8 cellular contexts compared by ENCODE assay signal in the genomic region with DNA sequence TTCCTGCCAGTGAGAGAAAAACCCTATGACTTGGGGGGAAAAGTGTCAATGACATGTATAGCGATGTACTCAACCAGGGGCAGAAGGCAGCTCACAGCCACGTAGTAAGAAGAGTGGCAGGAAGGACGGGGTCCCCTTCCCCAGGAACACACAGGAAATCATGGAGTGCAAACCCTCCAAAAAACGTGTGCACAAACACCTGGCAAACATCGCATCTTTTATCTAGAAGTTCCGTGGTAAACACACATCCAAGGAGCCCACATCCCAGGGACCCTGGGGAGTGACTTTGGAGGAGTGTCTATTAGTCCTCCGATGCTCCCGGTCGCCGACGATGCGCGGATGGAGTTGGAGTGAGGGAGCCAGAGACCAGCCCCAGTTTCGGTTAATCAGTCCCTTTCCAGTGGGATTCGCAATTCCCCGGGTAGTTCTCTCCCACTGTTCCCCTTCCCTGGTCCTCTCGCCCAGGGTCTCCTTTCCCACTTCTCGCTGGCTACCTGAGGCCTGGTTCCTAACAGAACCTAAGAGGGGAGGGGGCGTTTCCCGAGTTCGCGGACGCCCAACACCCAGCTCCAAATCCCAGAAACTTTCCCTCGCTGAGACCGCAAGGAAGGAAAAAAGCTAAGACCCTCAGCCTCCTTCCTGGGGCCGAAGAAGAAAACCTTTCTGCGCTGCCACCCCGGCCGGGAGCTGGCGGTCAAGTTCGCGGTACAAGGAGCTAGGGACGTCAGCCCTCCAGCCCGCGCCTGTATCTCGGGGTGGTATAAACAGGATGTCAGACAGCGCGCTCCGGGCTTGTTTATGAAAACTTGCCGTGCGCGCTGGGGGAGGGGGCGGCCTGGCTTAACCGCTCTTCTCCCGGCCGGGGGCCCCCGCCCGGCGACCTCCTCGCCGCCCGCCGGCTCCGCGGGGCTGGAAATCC. TPM values are rescaled to one million over a fixed set of nuclear protein-coding genes. Genes with fewer than 3 reads are reported as not detected.
DNase-seq lines count a peak whose midpoint lies in the region; TF ChIP-seq lines count a peak whose summit lies in the region.

No MANE protein-coding gene starts in this region.

- no peaks in the 10 kb centered on the region for H3K27me3 ChIP-seq in CD8-positive, alpha-beta memory T cell (ENCODE audit: insufficient read depth, low read length, poor library complexity, severe bottlenecking)
- H3K27me3 ChIP-seq in HL-60 (ENCODE audit: insufficient read depth, poor library complexity, severe bottlenecking) (peaks cover 2% of the 10 kb centered on the region), sigmoid colon (no peaks in the 10 kb centered on the region)

- no peak for TF ChIP-seq EP300 in sigmoid colon (IDR thresholded peaks at IDR 0.05)

- H3K4me1 ChIP-seq in CD8-positive, alpha-beta memory T cell (ENCODE audit: insufficient read depth, low read length): peaks cover 57% of the 10 kb centered on the region
- peaks cover 0 to 41% (median 32%) of the 10 kb centered on the region in 4 donors for H3K4me1 ChIP-seq in sigmoid colon

- H3K36me3 Mint-ChIP-seq in CD8-positive, alpha-beta memory T cell: peaks cover 0 to 18% (median 4%) of the 10 kb centered on the region in 3 donors

- peaks cover 17 to 65% (median 59%) of the 10 kb centered on the region in 3 donors for H3K4me1 Mint-ChIP-seq in CD8-positive, alpha-beta memory T cell

- POLR2A ChIA-PET in CD8-positive, alpha-beta memory T cell (lab: Charles Lee): interaction anchor here (0.6 to 2.0 kb wide), 14 partner anchors 12 to 138 kb away, joined by 3 to 27 read pairs (median 4); no protein-coding TSS in a partner anchor

- intact Hi-C loops in sigmoid colon (cut with DNase I): loop anchor here (2.0 to 5.0 kb wide), 5 partner anchors 37 to 182 kb away; a partner anchor contains a TSS

- H3K4me3 Mint-ChIP-seq in CD8-positive, alpha-beta memory T cell: peak overlapping the region; percentile 86 to 98 (median 92)

- H3K4me3 ChIP-seq in CD8-positive, alpha-beta memory T cell (ENCODE audit: low read length): peak overlapping the region; percentile 76
- H3K4me3 ChIP-seq in HL-60 (replicated peaks; ENCODE audit: insufficient read depth, low read length) (peak overlapping the region; percentile 72), sigmoid colon (peak overlapping the region; percentile 51 to 97 (median 82))

- WGBS in sigmoid colon, 2 donors: 1% methylated on average over 55 of the region's 55 CpGs

- CTCF ChIA-PET in CD8-positive, alpha-beta memory T cell (lab: Charles Lee): interaction anchor here (0.6 to 2.5 kb wide), 10 partner anchors 36 to 115 kb away, joined by 3 to 16 read pairs (median 4); no protein-coding TSS in a partner anchor

- H3K9me3 Mint-ChIP-seq in CD8-positive, alpha-beta memory T cell: no peaks in the 10 kb centered on the region

- H3K36me3 ChIP-seq in CD8-positive, alpha-beta memory T cell (ENCODE audit: insufficient read depth, low read length): no peaks in the 10 kb centered on the region
- no peaks in the 10 kb centered on the region for H3K36me3 ChIP-seq in sigmoid colon

- peak overlapping the region; percentile 86 to 99 (median 96) for H3K27ac Mint-ChIP-seq in CD8-positive, alpha-beta memory T cell

- TF ChIP-seq CTCF in GM20000 (IDR thresholded peaks at IDR 0.05; ENCODE audit: extremely low read depth, missing control alignments) (no peak), HL-60 (IDR thresholded peaks at IDR 0.05; ENCODE audit: insufficient read depth, low read length) (no peak), sigmoid colon (IDR thresholded peaks at IDR 0.05) (no peak)

- DNase-seq in CD8-positive, alpha-beta memory T cell: peak; percentile 72 to 89 (median 82)
- DNase-seq in GM20000 (ENCODE audit: low spot score) (peak; percentile 14), HL-60 (ENCODE audit: low read depth in 1 of 2, low spot score in 1 of 2) (peak in 1 of 2 experiments; percentile 51), T-helper 2 cell (peak; percentile 48 to 89 (median 73)), hepatic stellate cell (ENCODE audit: low spot score) (peak; percentile 60), sigmoid colon (peak; percentile 90), HPDE6-E6E7 (ENCODE audit: extremely low spot score) (no peak)

- H3K27me3 Mint-ChIP-seq in CD8-positive, alpha-beta memory T cell: no peaks in the 10 kb centered on the region

- peak overlapping the region; percentile 93 for H3K27ac ChIP-seq in CD8-positive, alpha-beta memory T cell (ENCODE audit: low read depth, low read length)
- H3K27ac ChIP-seq in HL-60 (replicated peaks) (peak overlapping the region; percentile 42), angular gyrus (ENCODE audit: low read depth, low read length) (peak overlapping the region; percentile 65), sigmoid colon (peak overlapping the region; percentile 89 to 100 (median 94))

- TF ChIP-seq POLR2A in sigmoid colon (IDR thresholded peaks at IDR 0.05): no peak

- no peaks in the 10 kb centered on the region for H3K9me3 ChIP-seq in CD8-positive, alpha-beta memory T cell (ENCODE audit: low read length)
- no peaks in the 10 kb centered on the region for H3K9me3 ChIP-seq in sigmoid colon

RNA-seq across cellular contexts. Expression of a gene that starts 0.9 kb away (rescaled TPM):
- total RNA-seq in CD8-positive, alpha-beta memory T cell: 100 to 1,000 TPM; 106 to 108 TPM
- 300 TPM for polyA plus RNA-seq in CD8-positive, alpha-beta memory T cell
- 100 to 1,000 TPM in 3 of 4 donors, 10 to 100 TPM in 1; 99.6 to 143 (median 119) TPM for total RNA-seq in sigmoid colon
- polyA plus RNA-seq in sigmoid colon: 10 to 100 TPM; 43.8 to 58.8 (median 47.9) TPM

Comparison
In these comparisons a context has a peak if more than half of its experiments do, and no peak if none do; other contexts are left out.
1. H3K27ac ChIP-seq: peak in every context shown above with its lines; median percentile 94 in sigmoid colon; 93 in CD8-positive, alpha-beta memory T cell; 65 in angular gyrus; 42 in HL-60.